18 cellular contexts compared by ENCODE assay signal in genomic region chr1:19262728-19263127, GRCh38. TPM values are rescaled to one million over a fixed set of nuclear protein-coding genes. Genes with fewer than 3 reads are reported as not detected.
DNase-seq lines count a peak whose midpoint lies in the region; ATAC-seq, FAIRE-seq and TF ChIP-seq lines count a peak whose summit lies in the region.
"Had no signal": no experiment of that assay in that cellular context is flagged by ENCODE, and none has a peak within 500 bp of the region (broad histone marks: within the 10 kb centered on the region; RNA-seq: fewer than 3 reads in every experiment).

No MANE protein-coding gene starts in this region.

- no peak overlapping the region for H3K4me3 ChIP-seq in K562
- H3K4me3 ChIP-seq in aorta (ENCODE audit: low read length in 2 of 2) = no peak overlapping the region
- H3K4me3 ChIP-seq: A549 had no signal

- TF ChIP-seq EP300 in K562 (IDR thresholded peaks at IDR 0.05; ENCODE audit: low read length) = no peak

- H3K79me2 ChIP-seq in K562 (ENCODE audit: control insufficient read depth, insufficient read depth, low read length) = no peaks in the 10 kb centered on the region

- no peaks in the 10 kb centered on the region for H3K36me3 Mint-ChIP-seq in activated naive CD4-positive, alpha-beta T cell treated with anti-CD3 and anti-CD28 coated beads, Interleukin-2, amount 50 U/mL, for 24 hours
- H3K36me3 Mint-ChIP-seq in activated naive CD4-positive, alpha-beta T cell treated with anti-CD3 and anti-CD28 coated beads for 36 hours (ENCODE audit: low read depth) = peaks cover 10% of the 10 kb centered on the region

- TF ChIP-seq POLR2A in K562 (conservative IDR thresholded peaks at IDR 0.05) = no peak

- no peaks in the 10 kb centered on the region for H3K9me1 ChIP-seq in K562 (ENCODE audit: control insufficient read depth, insufficient read depth, low read length)

- H3K9me3 ChIP-seq in K562 (replicated peaks; ENCODE audit: control insufficient read depth, insufficient read depth, low read depth, low read length) = no peaks in the 10 kb centered on the region
- H3K9me3 ChIP-seq in aorta (ENCODE audit: control insufficient read depth, low read length) = no peaks in the 10 kb centered on the region
- H3K9me3 ChIP-seq: A549, Caco-2 had no signal

- H2AFZ ChIP-seq in K562 (ENCODE audit: low read depth, low read length) = no peak overlapping the region

- ATAC-seq in K562 (no peak), aorta (ENCODE audit: low FRiP score) (peak; percentile 9)

- peak; percentile 36 for DNase-seq in NCI-H82 (lab: John Stamatoyannopoulos, UW)
- DNase-seq in NCI-H82 treated with DMSO at 0.1 percent for 48 hours (lab: John Stamatoyannopoulos, UW; ENCODE audit: unreplicated experiment) = no peak
- no peak for DNase-seq in activated naive CD4-positive, alpha-beta T cell treated with anti-CD3 and anti-CD28 coated beads for 36 hours
- DNase-seq in K562 (ENCODE audit: extremely low read depth in 1 of 4, low spot score in 3 of 4) = no peak
- no peak for DNase-seq in aorta
- no peak for DNase-seq in epidermal melanocyte (ENCODE audit: insufficient read length, low spot score)
- no peak for DNase-seq in NCI-H2029 (lab: John Stamatoyannopoulos, UW)
- DNase-seq: AML-193; Caco-2; CD4-positive, alpha-beta T cell; H9 had no signal

- peak overlapping the region; percentile 51 for H3K27ac Mint-ChIP-seq in activated naive CD4-positive, alpha-beta T cell treated with anti-CD3 and anti-CD28 coated beads, Interleukin-2, amount 50 U/mL, for 24 hours
- H3K27ac Mint-ChIP-seq in activated naive CD4-positive, alpha-beta T cell treated with anti-CD3 and anti-CD28 coated beads for 36 hours = no peak overlapping the region
- H3K27ac Mint-ChIP-seq: CD4-positive, alpha-beta T cell; H9 had no signal

- H3K36me3 ChIP-seq in K562 (ENCODE audit: control insufficient read depth, insufficient read depth, low read length) = peaks cover 34% of the 10 kb centered on the region; the same call in 2 of the 3 replicates
- H3K36me3 ChIP-seq in aorta (ENCODE audit: control insufficient read depth in 1 of 2, insufficient read depth in 2 of 2, low read length in 1 of 2) = peaks cover 3 to 4% of the 10 kb centered on the region in 2 donors

- no peak overlapping the region for H3K4me2 ChIP-seq in K562 (ENCODE audit: insufficient read depth, low read length)
- H3K4me2 ChIP-seq: A549 had no signal

- no peak for TF ChIP-seq CTCF in K562 (IDR thresholded peaks at IDR 0.05 in 2 of 3, conservative IDR thresholded peaks at IDR 0.05 in 1 of 3; ENCODE audit: insufficient read depth in 2 of 3, low read depth in 1 of 3, low read length in 3 of 3)

- 0 out of 4 replicates have a peak overlapping the region, but pooled peaks of 1 of the 2 experiments have one; percentile 8 for H3K9ac ChIP-seq in K562 (ENCODE audit: insufficient read depth in 1 of 2, low read depth in 2 of 2, low read length in 2 of 2)

- POLR2A ChIA-PET in K562 (lab: Yijun Ruan, JAX) = interaction anchor here (0.6 to 5.0 kb wide), 7 partner anchors 9 to 740 kb away, joined by 3 to 37 read pairs (median 4); partner anchors contain the start of genes AKR7A2, EMC1, MRTO4 and SLC66A1

- H3K9me3 Mint-ChIP-seq in activated naive CD4-positive, alpha-beta T cell treated with anti-CD3 and anti-CD28 coated beads, Interleukin-2, amount 50 U/mL, for 24 hours = no peaks in the 10 kb centered on the region
- H3K9me3 Mint-ChIP-seq in activated naive CD4-positive, alpha-beta T cell treated with anti-CD3 and anti-CD28 coated beads for 36 hours = no peaks in the 10 kb centered on the region
- H3K9me3 Mint-ChIP-seq: CD4-positive, alpha-beta T cell; H9 had no signal

- no TSS peak for BruUV-seq in K562 (replicated peaks; lab: Mats Ljungman, UMichigan)

- no peaks in the 10 kb centered on the region for H3K27me3 Mint-ChIP-seq in activated naive CD4-positive, alpha-beta T cell treated with anti-CD3 and anti-CD28 coated beads, Interleukin-2, amount 50 U/mL, for 24 hours
- H3K27me3 Mint-ChIP-seq in activated naive CD4-positive, alpha-beta T cell treated with anti-CD3 and anti-CD28 coated beads for 36 hours (ENCODE audit: low read depth) = no peaks in the 10 kb centered on the region
- H3K27me3 Mint-ChIP-seq: CD4-positive, alpha-beta T cell had no signal

- H3K4me1 Mint-ChIP-seq in activated naive CD4-positive, alpha-beta T cell treated with anti-CD3 and anti-CD28 coated beads, Interleukin-2, amount 50 U/mL, for 24 hours = no peaks in the 10 kb centered on the region
- no peaks in the 10 kb centered on the region for H3K4me1 Mint-ChIP-seq in activated naive CD4-positive, alpha-beta T cell treated with anti-CD3 and anti-CD28 coated beads for 36 hours (ENCODE audit: low read depth)
- H3K4me1 Mint-ChIP-seq: H9 had no signal

- no peaks in the 10 kb centered on the region for H3K27me3 ChIP-seq in K562 (ENCODE audit: control insufficient read depth in 2 of 2, insufficient read depth in 2 of 2, low read length in 2 of 2)
- H3K27me3 ChIP-seq in aorta (ENCODE audit: control insufficient read depth in 1 of 2, insufficient read depth in 2 of 2, low read length in 1 of 2) = no peaks in the 10 kb centered on the region

- no peak overlapping the region for H3K4me3 Mint-ChIP-seq in activated naive CD4-positive, alpha-beta T cell treated with anti-CD3 and anti-CD28 coated beads, Interleukin-2, amount 50 U/mL, for 24 hours
- no peak overlapping the region for H3K4me3 Mint-ChIP-seq in activated naive CD4-positive, alpha-beta T cell treated with anti-CD3 and anti-CD28 coated beads for 36 hours
- H3K4me3 Mint-ChIP-seq: CD4-positive, alpha-beta T cell; H9 had no signal

- H3K27ac ChIP-seq in K562 (ENCODE audit: extremely low read depth, low read depth, low read length) (no peak overlapping the region), aorta (ENCODE audit: low read depth in 1 of 2, low read length in 2 of 2) (no peak overlapping the region)
- H3K27ac ChIP-seq: 22Rv1, A549, C4-2B had no signal

- FAIRE-seq in K562 (lab: Jason Lieb, UNC) = no peak
- FAIRE-seq: A549, D721Med, G401.6, H1 had no signal

- 77% methylated on average over 5 of the region's 5 CpGs for WGBS in K562 (ENCODE audit: insufficient coverage, low coverage, missing lambda C conversion rate)
- whole genome bisulfite sequencing in aorta, 2 donors = 87 to 94% methylated on average over 5 of the region's 5 CpGs

- H4K20me1 ChIP-seq in K562 (replicated peaks; ENCODE audit: control insufficient read depth, insufficient read depth, low read length) = peaks cover 10% of the 10 kb centered on the region

- H3K4me1 ChIP-seq in K562 (replicated peaks in 1 of 2; ENCODE audit: control insufficient read depth in 2 of 2, insufficient read depth in 2 of 2, low read length in 2 of 2) = peaks cover 0 to 13% of the 10 kb centered on the region in 2 experiments; a peak in 3 of 5 replicates
- H3K4me1 ChIP-seq in aorta (ENCODE audit: control insufficient read depth in 1 of 2, insufficient read depth in 2 of 2, low read length in 2 of 2) = no peaks in the 10 kb centered on the region
- H3K4me1 ChIP-seq: A549, Caco-2 had no signal

- in situ Hi-C loops in K562 (cut with MboI) = no loop called here

- intact Hi-C loops in activated naive CD4-positive, alpha-beta T cell treated with anti-CD3 and anti-CD28 coated beads for 36 hours (cut with micrococcal nuclease) = no loop called here
- intact Hi-C loops in K562 (cut with micrococcal nuclease) (no loop called here), aorta (cut with DNase I) (no loop called here)

- TF ChIP-seq RAD21 in K562 (CRISPR knock-in tag; conservative IDR thresholded peaks at IDR 0.05 in 1 of 2, IDR thresholded peaks at IDR 0.05 in 1 of 2) = no peak

- CTCF ChIA-PET in activated naive CD4-positive, alpha-beta T cell treated with anti-CD3 and anti-CD28 coated beads for 36 hours (lab: Charles Lee) = interaction anchor here (0.9 kb wide), 1 partner anchor 8 kb away, joined by 3 read pairs; no protein-coding TSS in a partner anchor
- CTCF ChIA-PET in K562 (lab: Yijun Ruan, JAX; ENCODE audit: low intra/inter-chr PET ratio) = no interaction called here

RNA-seq across cellular contexts. Expression of gene MRTO4, which starts 11.1 kb away (rescaled TPM):
- total RNA-seq in activated naive CD4-positive, alpha-beta T cell treated with anti-CD3 and anti-CD28 coated beads for 36 hours = 10 to 100 TPM; 53.2 to 54.3 TPM
- total RNA-seq in K562 (2011; cell fraction: chromatin; rRNA removed; ENCODE audit: low replicate concordance) = 35.8 and 86.9 TPM in 2 replicates
- 78.7 and 87.1 TPM in 2 replicates for total RNA-seq in K562 (2011; cell fraction: nucleolus; rRNA removed)
- 57.9 and 62.8 TPM in 2 replicates for total RNA-seq in K562 (2011; cell fraction: nucleoplasm; rRNA removed)
- total RNA-seq in K562 (2014; rRNA removed) (150 and 153 TPM in 2 replicates), K562 (2014; rRNA removed; fragmentation: Illumina TruSeq; extraction: Trizol) (136 and 145 TPM in 2 replicates), K562 (2015; rRNA removed; fragmentation: Illumina TruSeq; extraction: Trizol) (153 and 154 TPM in 2 replicates), K562 (2021) (138 and 146 TPM in 2 replicates), aorta (10 to 100 TPM; 13.0 to 14.2 TPM)
- polyA plus RNA-seq in K562 (2011; rRNA removed) (93.7 and 105 TPM in 2 replicates), K562 (2014; fragmentation: Illumina TruSeq; extraction: Trizol) (163 and 173 TPM in 2 replicates), K562 (2014; fragmentation: Nextera tagmentation; extraction: Ambion mirVana) (100 to 1,000 TPM in 1 of 2 experiments, 10 to 100 TPM in 1; 62.0 to 146 TPM), K562 (2014; rRNA removed) (152 and 153 TPM in 2 replicates), aorta (10 to 100 TPM in 1 of 2 donors, 1 to 10 TPM in 1; 6.5 to 23.6 TPM)
- 88.3 and 88.5 TPM in 2 replicates for polyA plus RNA-seq in K562 (2011; cell fraction: cytosol; rRNA removed)
- 35.1 and 36.8 TPM in 2 replicates for polyA plus RNA-seq in K562 (2011; cell fraction: nucleus; rRNA removed)
- 59.9 and 104 TPM in 2 replicates for polyA plus RNA-seq in K562 (2012)
- polyA minus RNA-seq in K562 (2011; rRNA and poly(A)+ RNA removed) = 62.3 and 78.5 TPM in 2 replicates
- polyA minus RNA-seq in K562 (2011; cell fraction: cytosol; rRNA and poly(A)+ RNA removed) = 32.1 and 40.7 TPM in 2 replicates
- 16.2 and 19.4 TPM in 2 replicates for polyA minus RNA-seq in K562 (2011; cell fraction: nucleus; rRNA and poly(A)+ RNA removed)

RNA-seq across cellular contexts. Expression of gene EMC1, which starts 11.4 kb away (rescaled TPM):
- 10 to 100 TPM; 40.2 to 43.2 TPM for total RNA-seq in activated naive CD4-positive, alpha-beta T cell treated with anti-CD3 and anti-CD28 coated beads for 36 hours
- total RNA-seq in K562 (2011; cell fraction: chromatin; rRNA removed; ENCODE audit: low replicate concordance) = 276 and 409 TPM in 2 replicates
- 245 and 297 TPM in 2 replicates for total RNA-seq in K562 (2011; cell fraction: nucleolus; rRNA removed)
- total RNA-seq in K562 (2011; cell fraction: nucleoplasm; rRNA removed) = 245 and 273 TPM in 2 replicates
- 37.5 and 65.1 TPM in 2 replicates for total RNA-seq in K562 (2014; rRNA removed)
- 32.8 and 35.4 TPM in 2 replicates for total RNA-seq in K562 (2014; rRNA removed; fragmentation: Illumina TruSeq; extraction: Trizol)
- 36.9 and 37.4 TPM in 2 replicates for total RNA-seq in K562 (2015; rRNA removed; fragmentation: Illumina TruSeq; extraction: Trizol)
- total RNA-seq in K562 (2021) = 71.0 and 88.2 TPM in 2 replicates
- polyA plus RNA-seq in K562 (2011; rRNA removed) = 17.8 and 40.9 TPM in 2 replicates
- 34.1 and 42.0 TPM in 2 replicates for polyA plus RNA-seq in K562 (2011; cell fraction: cytosol; rRNA removed)
- 140 and 211 TPM in 2 replicates for polyA plus RNA-seq in K562 (2011; cell fraction: nucleus; rRNA removed)
- polyA plus RNA-seq in K562 (2012) = 40.3 and 58.0 TPM in 2 replicates
- polyA plus RNA-seq in K562 (2014; fragmentation: Illumina TruSeq; extraction: Trizol) = 69.9 and 85.0 TPM in 2 replicates
- polyA plus RNA-seq in K562 (2014; fragmentation: Nextera tagmentation; extraction: Ambion mirVana) = 10 to 100 TPM; 32.1 to 69.3 TPM
- polyA plus RNA-seq in K562 (2014; rRNA removed) = 24.2 and 33.5 TPM in 2 replicates
- polyA minus RNA-seq in K562 (2011; rRNA and poly(A)+ RNA removed) = 38.2 and 49.9 TPM in 2 replicates
- polyA minus RNA-seq in K562 (2011; cell fraction: cytosol; rRNA and poly(A)+ RNA removed) = 23.6 and 30.1 TPM in 2 replicates
- polyA minus RNA-seq in K562 (2011; cell fraction: nucleus; rRNA and poly(A)+ RNA removed) = 62.5 and 79.1 TPM in 2 replicates
- 10 to 100 TPM; 33.9 to 35.0 TPM for total RNA-seq in aorta
- 10 to 100 TPM; 14.0 to 19.1 TPM for polyA plus RNA-seq in aorta

RNA-seq across cellular contexts. Expression of gene AKR7A3, which starts 25.8 kb away (rescaled TPM):
- total RNA-seq in activated naive CD4-positive, alpha-beta T cell treated with anti-CD3 and anti-CD28 coated beads for 36 hours = under 1 TPM; 0.19 to 0.22 TPM
- total RNA-seq in K562 (2011; cell fraction: chromatin; rRNA removed; ENCODE audit: low replicate concordance) = 2.4 and 4.7 TPM in 2 replicates
- 3.7 and 4.5 TPM in 2 replicates for total RNA-seq in K562 (2011; cell fraction: nucleolus; rRNA removed)
- total RNA-seq in K562 (2011; cell fraction: nucleoplasm; rRNA removed) = 2.1 and 3.2 TPM in 2 replicates
- 0.54 and 0.78 TPM in 2 replicates for total RNA-seq in K562 (2014; rRNA removed)
- total RNA-seq in K562 (2014; rRNA removed; fragmentation: Illumina TruSeq; extraction: Trizol) = 0.22 TPM in 2 replicates
- 0.45 and 0.58 TPM in 2 replicates for total RNA-seq in K562 (2015; rRNA removed; fragmentation: Illumina TruSeq; extraction: Trizol)
- 0.91 and 1.2 TPM in 2 replicates for total RNA-seq in K562 (2021)
- polyA plus RNA-seq in K562 (2011; rRNA removed) = 0.33 and 0.49 TPM in 2 replicates
- polyA plus RNA-seq in K562 (2011; cell fraction: cytosol; rRNA removed) = 0.38 and 0.63 TPM in 2 replicates
- 2.2 and 4.9 TPM in 2 replicates for polyA plus RNA-seq in K562 (2011; cell fraction: nucleus; rRNA removed)
- 0.27 and 0.79 TPM in 2 replicates for polyA plus RNA-seq in K562 (2012)
- 0.13 and 0.25 TPM in 2 replicates for polyA plus RNA-seq in K562 (2014; fragmentation: Illumina TruSeq; extraction: Trizol)
- polyA plus RNA-seq in K562 (2014; fragmentation: Nextera tagmentation; extraction: Ambion mirVana) = under 1 TPM in 1 of 2 experiments, not detected in 1; 0.04 TPM
- polyA plus RNA-seq in K562 (2014; rRNA removed) = 0.74 and 1.5 TPM in 2 replicates
- 0.14 and 0.15 TPM in 2 replicates for polyA minus RNA-seq in K562 (2011; rRNA and poly(A)+ RNA removed)
- 0.67 TPM in 1 of 2 replicates, not detected in the other for polyA minus RNA-seq in K562 (2011; cell fraction: cytosol; rRNA and poly(A)+ RNA removed)
- polyA minus RNA-seq in K562 (2011; cell fraction: nucleus; rRNA and poly(A)+ RNA removed) = 1.00 and 1.1 TPM in 2 replicates
- 1 to 10 TPM; 1.2 to 1.6 TPM for total RNA-seq in aorta
- polyA plus RNA-seq in aorta = 10 to 100 TPM in 1 of 2 donors, 1 to 10 TPM in 1; 2.6 to 99.8 TPM

RNA-seq across cellular contexts. Expression of gene AKR7A2, which starts 49.2 kb away (rescaled TPM):
- total RNA-seq in activated naive CD4-positive, alpha-beta T cell treated with anti-CD3 and anti-CD28 coated beads for 36 hours = 10 to 100 TPM; 36.6 to 38.8 TPM
- 18.7 and 45.9 TPM in 2 replicates for total RNA-seq in K562 (2011; cell fraction: chromatin; rRNA removed; ENCODE audit: low replicate concordance)
- total RNA-seq in K562 (2011; cell fraction: nucleolus; rRNA removed) = 36.8 and 39.0 TPM in 2 replicates
- 28.7 and 34.9 TPM in 2 replicates for total RNA-seq in K562 (2011; cell fraction: nucleoplasm; rRNA removed)
- total RNA-seq in K562 (2014; rRNA removed) (78.4 and 108 TPM in 2 replicates), K562 (2014; rRNA removed; fragmentation: Illumina TruSeq; extraction: Trizol) (26.1 and 32.3 TPM in 2 replicates), K562 (2015; rRNA removed; fragmentation: Illumina TruSeq; extraction: Trizol) (65.2 and 66.0 TPM in 2 replicates), K562 (2021) (71.7 and 74.4 TPM in 2 replicates), aorta (10 to 100 TPM; 19.3 to 34.7 TPM)
- polyA plus RNA-seq in K562 (2011; rRNA removed) (49.4 and 57.1 TPM in 2 replicates), K562 (2014; fragmentation: Illumina TruSeq; extraction: Trizol) (41.1 and 50.6 TPM in 2 replicates), K562 (2014; fragmentation: Nextera tagmentation; extraction: Ambion mirVana) (1 to 10 TPM; 2.0 to 4.0 TPM), K562 (2014; rRNA removed) (74.7 and 83.6 TPM in 2 replicates), aorta (10 to 100 TPM; 31.4 to 48.0 TPM)
- polyA plus RNA-seq in K562 (2011; cell fraction: cytosol; rRNA removed) = 83.1 and 114 TPM in 2 replicates
- 34.0 and 41.0 TPM in 2 replicates for polyA plus RNA-seq in K562 (2011; cell fraction: nucleus; rRNA removed)
- polyA plus RNA-seq in K562 (2012) = 57.6 and 109 TPM in 2 replicates
- polyA minus RNA-seq in K562 (2011; rRNA and poly(A)+ RNA removed) = 16.8 and 22.0 TPM in 2 replicates
- 22.1 and 40.4 TPM in 2 replicates for polyA minus RNA-seq in K562 (2011; cell fraction: cytosol; rRNA and poly(A)+ RNA removed)
- polyA minus RNA-seq in K562 (2011; cell fraction: nucleus; rRNA and poly(A)+ RNA removed) = 19.1 and 22.7 TPM in 2 replicates

RNA-seq across cellular contexts. Expression of gene SLC66A1, which starts 49.4 kb away (rescaled TPM):
- total RNA-seq in activated naive CD4-positive, alpha-beta T cell treated with anti-CD3 and anti-CD28 coated beads for 36 hours = 1 to 10 TPM; 2.6 to 2.7 TPM
- total RNA-seq in K562 (2011; cell fraction: chromatin; rRNA removed; ENCODE audit: low replicate concordance) = 37.0 and 99.3 TPM in 2 replicates
- total RNA-seq in K562 (2011; cell fraction: nucleolus; rRNA removed) = 85.8 and 97.7 TPM in 2 replicates
- 62.2 and 63.1 TPM in 2 replicates for total RNA-seq in K562 (2011; cell fraction: nucleoplasm; rRNA removed)
- total RNA-seq in K562 (2014; rRNA removed) (28.9 and 34.0 TPM in 2 replicates), K562 (2014; rRNA removed; fragmentation: Illumina TruSeq; extraction: Trizol) (8.5 and 10.4 TPM in 2 replicates), K562 (2015; rRNA removed; fragmentation: Illumina TruSeq; extraction: Trizol) (18.6 and 21.6 TPM in 2 replicates), K562 (2021) (26.5 and 29.5 TPM in 2 replicates), aorta (10 to 100 TPM in 1 of 2 donors, 1 to 10 TPM in 1; 7.6 to 13.7 TPM)
- polyA plus RNA-seq in K562 (2011; rRNA removed) (27.0 and 29.2 TPM in 2 replicates), K562 (2014; fragmentation: Illumina TruSeq; extraction: Trizol) (16.3 and 26.6 TPM in 2 replicates), K562 (2014; fragmentation: Nextera tagmentation; extraction: Ambion mirVana) (1 to 10 TPM; 1.2 to 1.6 TPM), K562 (2014; rRNA removed) (35.2 and 40.8 TPM in 2 replicates), aorta (10 to 100 TPM in 1 of 2 donors, 1 to 10 TPM in 1; 4.0 to 15.2 TPM)
- 36.4 and 92.5 TPM in 2 replicates for polyA plus RNA-seq in K562 (2011; cell fraction: cytosol; rRNA removed)
- polyA plus RNA-seq in K562 (2011; cell fraction: nucleus; rRNA removed) = 35.5 and 82.2 TPM in 2 replicates
- 23.2 and 37.9 TPM in 2 replicates for polyA plus RNA-seq in K562 (2012)
- polyA minus RNA-seq in K562 (2011; rRNA and poly(A)+ RNA removed) = 12.7 and 14.9 TPM in 2 replicates
- 15.3 and 16.8 TPM in 2 replicates for polyA minus RNA-seq in K562 (2011; cell fraction: cytosol; rRNA and poly(A)+ RNA removed)
- 26.2 and 33.7 TPM in 2 replicates for polyA minus RNA-seq in K562 (2011; cell fraction: nucleus; rRNA and poly(A)+ RNA removed)
